In genomic region chr12:7144414-7145120, GRCh38 we compare ENCODE assay signal across 8 cellular contexts. TPM values are rescaled to one million over a fixed set of nuclear protein-coding genes. Genes with fewer than 3 reads are reported as not detected.
DNase-seq lines count a peak whose midpoint lies in the region; ATAC-seq and TF ChIP-seq lines count a peak whose summit lies in the region.
"Had no signal": no experiment of that assay in that cellular context is flagged by ENCODE, and none has a peak within 500 bp of the region (broad histone marks: within the 10 kb centered on the region; RNA-seq: fewer than 3 reads in every experiment).

No MANE protein-coding gene starts in this region.

- H3K4me3 ChIP-seq in adrenal gland (no peak overlapping the region), thoracic aorta (no peak overlapping the region)

- TF ChIP-seq CTCF in GM10248 (IDR thresholded peaks at IDR 0.05; ENCODE audit: control extremely low read depth, extremely low read depth, low read depth, missing control alignments): no peak
- TF ChIP-seq CTCF in adrenal gland (IDR thresholded peaks at IDR 0.05): peak; percentile 34 to 64 (median 56)
- TF ChIP-seq CTCF in thoracic aorta (IDR thresholded peaks at IDR 0.05): peak; percentile 49

- no peak for TF ChIP-seq POLR2A in adrenal gland (IDR thresholded peaks at IDR 0.05)

- CTCF ChIA-PET in GM10248 (lab: Yijun Ruan, JAX): interaction anchor here (0.7 to 2.7 kb wide), 14 partner anchors 9 to 220 kb away, joined by 3 to 17 read pairs (median 4); partner anchors contain the start of gene C1RL

- ATAC-seq in thoracic aorta (ENCODE audit: insufficient number of reproducible peaks, low FRiP score, low read depth): peak; percentile 66

- H3K9me3 ChIP-seq in adrenal gland (replicated peaks in 1 of 3) (no peaks in the 10 kb centered on the region), thoracic aorta (no peaks in the 10 kb centered on the region)

- intact Hi-C loops in adrenal gland (cut with DNase I): no loop called here

- H3K4me1 ChIP-seq in adrenal gland (replicated peaks in 1 of 2) (no peaks in the 10 kb centered on the region), thoracic aorta (ENCODE audit: control insufficient read depth in 1 of 2, low read depth in 2 of 2) (no peaks in the 10 kb centered on the region)

- DNase-seq in GM10248 (ENCODE audit: extremely low spot score) (peak; percentile 51), MV-4-11 (lab: John Stamatoyannopoulos, UW) (peak; percentile 2), adrenal gland (peak in 1 of 7 donors; percentile 6), iPS-NIHi11 (ENCODE audit: low spot score) (peak; percentile 66), thoracic aorta (ENCODE audit: low spot score) (no peak)
- DNase-seq in activated CD4-positive, CD25-positive, alpha-beta regulatory T cell treated with anti-CD3 and anti-CD28 coated beads, Interleukin-2, amount 50 U/mL, for 72 hours: no peak
- DNase-seq in stimulated activated CD4-positive, alpha-beta T cell treated with anti-CD3 and anti-CD28 coated beads, Interleukin-2, amount 100 ng/mL, for 48 hours: no peak

- POLR2A ChIA-PET in GM10248 (lab: Yijun Ruan, JAX): no interaction called here

- H3K36me3 ChIP-seq in adrenal gland (replicated peaks in 1 of 2): peaks cover 0 to 44% of the 10 kb centered on the region in 2 donors
- peaks cover 12% of the 10 kb centered on the region for H3K36me3 ChIP-seq in thoracic aorta

- 35 to 49% (median 47%) methylated on average over 9 to 11 of the region's 11 CpGs for WGBS in adrenal gland, 4 donors

- H3K27me3 ChIP-seq in adrenal gland (no peaks in the 10 kb centered on the region), thoracic aorta (replicated peaks; ENCODE audit: insufficient read depth) (no peaks in the 10 kb centered on the region)

- H3K27ac ChIP-seq in adrenal gland (peak overlapping the region in 2 of 5 donors; percentile 26 to 68), thoracic aorta (no peak overlapping the region)

RNA-seq across cellular contexts. Expression of gene CLSTN3, which starts 14.4 kb away (rescaled TPM):
- total RNA-seq in adrenal gland (100 to 1,000 TPM in 1 of 8 donors, 10 to 100 TPM in 7; 33.3 to 175 (median 44.9) TPM), thoracic aorta (10 to 100 TPM; 27.2 to 28.9 TPM)
- polyA plus RNA-seq in adrenal gland: 10 to 100 TPM; 41.5 to 84.8 (median 41.8) TPM

RNA-seq across cellular contexts. Expression of gene RBP5, which starts 15.9 kb away (rescaled TPM):
- total RNA-seq in adrenal gland: 10 to 100 TPM in 3 of 8 donors, 1 to 10 TPM in 5; 2.0 to 17.0 (median 9.1) TPM
- polyA plus RNA-seq in adrenal gland: 10 to 100 TPM in 2 of 3 donors, 1 to 10 TPM in 1; 8.7 to 17.8 (median 15.0) TPM
- under 1 TPM in 1 of 2 donors, not detected in 1; 0.71 TPM for total RNA-seq in thoracic aorta
- total RNA-seq: pulmonary artery endothelial cell had no signal

RNA-seq across cellular contexts. Expression of gene C1RL, which starts 35.6 kb away (rescaled TPM):
- 100 to 1,000 TPM; 118 to 407 (median 159) TPM for total RNA-seq in adrenal gland
- 100 to 1,000 TPM; 120 to 186 (median 156) TPM for polyA plus RNA-seq in adrenal gland
- total RNA-seq in thoracic aorta: 100 to 1,000 TPM; 126 to 134 TPM

RNA-seq across cellular contexts. Expression of gene PEX5, which starts 44.9 kb away (rescaled TPM):
- total RNA-seq in adrenal gland: 10 to 100 TPM; 29.8 to 65.0 (median 50.6) TPM
- polyA plus RNA-seq in adrenal gland: 10 to 100 TPM; 22.4 to 31.5 (median 23.4) TPM
- 10 to 100 TPM; 34.5 to 42.2 TPM for total RNA-seq in thoracic aorta

RNA-seq across cellular contexts. Expression of gene C1R, which starts 52.3 kb away (rescaled TPM):
- total RNA-seq in adrenal gland (1,000 to 10,000 TPM in 1 of 8 donors, 100 to 1,000 TPM in 7; 206 to 1,160 (median 464) TPM), thoracic aorta (100 to 1,000 TPM; 811 to 997 TPM)
- 100 to 1,000 TPM; 256 to 425 (median 307) TPM for polyA plus RNA-seq in adrenal gland

Comparison
In these comparisons a context has a peak if more than half of its experiments do, and no peak if none do; other contexts are left out.
1. DNase-seq: peak in GM10248 (single experiment), MV-4-11 (single experiment) and iPS-NIHi11 (single experiment); none in thoracic aorta (single experiment), activated CD4-positive, CD25-positive, alpha-beta regulatory T cell treated with anti-CD3 and anti-CD28 coated beads, Interleukin-2, amount 50 U/mL, for 72 hours (single experiment) and stimulated activated CD4-positive, alpha-beta T cell treated with anti-CD3 and anti-CD28 coated beads, Interleukin-2, amount 100 ng/mL, for 48 hours (0 of 2).